Comparison of ENCODE assay signal across 8 cellular contexts in the genomic region with DNA sequence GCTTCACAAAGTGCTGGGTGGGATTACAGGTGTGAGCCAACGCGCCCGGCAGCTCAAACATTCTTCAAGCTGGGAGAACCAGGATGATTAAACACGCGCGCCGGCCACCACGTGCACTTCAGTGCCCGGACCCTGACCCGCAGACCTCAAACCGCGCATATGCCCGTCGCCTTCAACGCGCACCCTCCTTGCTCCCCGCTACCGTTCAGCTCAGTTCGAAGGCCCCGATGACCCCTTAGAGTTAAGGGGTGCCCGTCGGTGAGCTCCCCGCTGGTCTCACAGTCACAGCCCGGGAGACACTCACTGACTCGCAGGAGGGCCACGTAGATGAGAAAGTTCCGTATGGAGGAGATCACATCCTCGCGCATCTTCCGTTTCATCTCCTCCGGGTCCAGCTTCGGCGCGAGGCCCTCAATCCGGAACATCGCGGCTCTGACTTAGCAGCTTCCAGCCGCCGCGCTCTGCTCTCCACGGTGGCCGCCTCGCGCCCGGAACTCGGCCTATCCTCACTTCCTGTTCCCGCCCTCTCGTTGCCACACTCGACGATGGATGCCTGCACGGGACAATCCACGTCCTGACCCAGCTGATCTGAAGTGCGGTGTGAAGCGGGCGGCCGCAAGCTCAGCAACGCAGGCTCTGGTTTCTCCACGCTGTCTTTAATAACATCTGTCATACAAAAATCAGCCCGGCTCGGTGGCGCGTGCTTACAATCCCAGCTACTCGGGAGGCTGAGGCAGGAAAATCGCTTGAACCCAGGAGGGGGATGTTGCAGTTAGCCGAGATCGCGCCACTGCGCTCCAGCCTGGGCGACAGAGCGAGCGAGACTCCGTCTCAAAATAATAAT. TPM values are rescaled to one million over a fixed set of nuclear protein-coding genes. Genes with fewer than 3 reads are reported as not detected.
DNase-seq lines count a peak whose midpoint lies in the region; ATAC-seq and TF ChIP-seq lines count a peak whose summit lies in the region.

A gene (minus strand): TSS at position 490 of the 844 bp plus-strand sequence. CDS start 65 bp downstream, at position 425.

- peaks cover 13% of the 10 kb centered on the region for H3F3A ChIP-seq in SU-DHL-6 (ENCODE audit: insufficient read depth)

- no peaks in the 10 kb centered on the region for H3K27me3 ChIP-seq in SU-DHL-6 (ENCODE audit: low read length)
- no peaks in the 10 kb centered on the region for H3K27me3 ChIP-seq in ovary
- no peaks in the 10 kb centered on the region for H3K27me3 ChIP-seq in thyroid gland

- DNase-seq in GM12864 (ENCODE audit: low read depth) = peak; percentile 84
- DNase-seq in NCI-H128 (lab: John Stamatoyannopoulos, UW; ENCODE audit: unreplicated experiment) = peak; percentile 72
- peak; percentile 89 for DNase-seq in activated naive CD8-positive, alpha-beta T cell treated with anti-CD3 and anti-CD28 coated beads, Interleukin-2, amount 10 ng/mL, durations not matched to agents 7 days and 5 days
- DNase-seq in Right ventricle myocardium inferior (ENCODE audit: missing footprints) = peak; percentile 96
- peak; percentile 87 to 93 (median 90) for DNase-seq in ovary
- DNase-seq in thyroid gland = peak; percentile 92 to 95

- peak within 1 kb of the TSS; percentile 99 for H3K27ac Mint-ChIP-seq in activated naive CD8-positive, alpha-beta T cell treated with anti-CD3 and anti-CD28 coated beads, Interleukin-2, amount 10 ng/mL, durations not matched to agents 7 days and 5 days

- H2AFZ ChIP-seq in SU-DHL-6 (ENCODE audit: low read depth, low read length, severe bottlenecking) = peak within 1 kb of the TSS; percentile 61

- no peaks in the 10 kb centered on the region for H3K9me3 Mint-ChIP-seq in activated naive CD8-positive, alpha-beta T cell treated with anti-CD3 and anti-CD28 coated beads, Interleukin-2, amount 10 ng/mL, durations not matched to agents 7 days and 5 days

- H3K4me3 ChIP-seq in GM12864 (ENCODE audit: low read depth, low read length) (peak within 1 kb of the TSS; percentile 99), SU-DHL-6 (ENCODE audit: insufficient read depth, low read length, poor library complexity, severe bottlenecking) (peak within 1 kb of the TSS; percentile 94), ovary (peak within 1 kb of the TSS; percentile 71), thyroid gland (replicated peaks in 1 of 3) (peak within 1 kb of the TSS; percentile 11 to 88 (median 80))

- H3K4me3 Mint-ChIP-seq in activated naive CD8-positive, alpha-beta T cell treated with anti-CD3 and anti-CD28 coated beads, Interleukin-2, amount 10 ng/mL, durations not matched to agents 7 days and 5 days = peak within 1 kb of the TSS; percentile 98

- H3K9me3 ChIP-seq in SU-DHL-6 (ENCODE audit: insufficient read depth, low read length) = no peaks in the 10 kb centered on the region
- no peaks in the 10 kb centered on the region for H3K9me3 ChIP-seq in ovary
- no peaks in the 10 kb centered on the region for H3K9me3 ChIP-seq in thyroid gland

- TF ChIP-seq CTCF in GM12864 (IDR thresholded peaks at IDR 0.05; ENCODE audit: low read depth, low read length, missing control alignments) (no peak), SU-DHL-6 (IDR thresholded peaks at IDR 0.05; ENCODE audit: insufficient read depth, low read length, poor library complexity, severe bottlenecking) (no peak), ovary (IDR thresholded peaks at IDR 0.05) (no peak), thyroid gland (IDR thresholded peaks at IDR 0.05) (peak in 1 of 6 experiments; percentile 2)

- ATAC-seq in HG02759 (IDR thresholded peaks at IDR 0.05; ENCODE audit: unreplicated experiment) (peak; percentile 94), Right ventricle myocardium inferior (peak; percentile 99)
- peak; percentile 96 for ATAC-seq in activated naive CD8-positive, alpha-beta T cell treated with anti-CD3 and anti-CD28 coated beads, Interleukin-2, amount 10 ng/mL, durations not matched to agents 7 days and 5 days (ENCODE audit: low read depth)

- intact Hi-C loops in Right ventricle myocardium inferior (cut with DNase I) = loop anchor here (5.0 kb wide), 2 partner anchors 55 to 190 kb away; no protein-coding TSS in a partner anchor
- intact Hi-C loops in ovary (cut with DNase I) = no loop called here
- intact Hi-C loops in thyroid gland (cut with DNase I) = no loop called here

- peaks cover 30% of the 10 kb centered on the region for H3K4me1 Mint-ChIP-seq in activated naive CD8-positive, alpha-beta T cell treated with anti-CD3 and anti-CD28 coated beads, Interleukin-2, amount 10 ng/mL, durations not matched to agents 7 days and 5 days

- WGBS in ovary, 3 donors = 0% methylated on average over 70 to 72 of the region's 72 CpGs
- 0% methylated on average over 28 to 52 of the region's 72 CpGs for WGBS in thyroid gland, 2 donors

- H3K9me2 ChIP-seq in SU-DHL-6 (replicated peaks; ENCODE audit: insufficient read depth, low read length) = no peaks in the 10 kb centered on the region

- H3K36me3 Mint-ChIP-seq in activated naive CD8-positive, alpha-beta T cell treated with anti-CD3 and anti-CD28 coated beads, Interleukin-2, amount 10 ng/mL, durations not matched to agents 7 days and 5 days = peaks cover 7% of the 10 kb centered on the region

- POLR2A ChIA-PET in activated naive CD8-positive, alpha-beta T cell treated with anti-CD3 and anti-CD28 coated beads, Interleukin-2, amount 10 ng/mL, durations not matched to agents 7 days and 5 days (lab: Charles Lee) = interaction anchor here (0.6 to 3.4 kb wide), 12 partner anchors 9 to 941 kb away, joined by 3 to 27 read pairs (median 6); a partner anchor contains a TSS

- TF ChIP-seq EP300 in ovary (IDR thresholded peaks at IDR 0.05) = no peak

- H3K9ac ChIP-seq in SU-DHL-6 (ENCODE audit: low read length) = peak within 1 kb of the TSS; percentile 98

- peak; percentile 64 for TF ChIP-seq POLR2A in ovary (IDR thresholded peaks at IDR 0.05)
- TF ChIP-seq POLR2A in thyroid gland (IDR thresholded peaks at IDR 0.05) = peak in 1 of 2 donors; percentile 79

- peaks cover 23% of the 10 kb centered on the region; the same call in 1 of the 2 replicates for H4K20me1 ChIP-seq in SU-DHL-6 (ENCODE audit: low read depth, low read length)

- H3K4me2 ChIP-seq in SU-DHL-6 (ENCODE audit: low read depth, low read length, poor library complexity, severe bottlenecking) = peak within 1 kb of the TSS; percentile 78

- peaks cover 17% of the 10 kb centered on the region for H3K27me3 Mint-ChIP-seq in activated naive CD8-positive, alpha-beta T cell treated with anti-CD3 and anti-CD28 coated beads, Interleukin-2, amount 10 ng/mL, durations not matched to agents 7 days and 5 days

- H3K36me3 ChIP-seq in SU-DHL-6 (ENCODE audit: low read length) = peaks cover 20% of the 10 kb centered on the region; the same call in 1 of the 2 replicates
- no peaks in the 10 kb centered on the region for H3K36me3 ChIP-seq in ovary
- H3K36me3 ChIP-seq in thyroid gland = peaks cover 0 to 7% of the 10 kb centered on the region in 2 donors

- H3K27ac ChIP-seq in SU-DHL-6 (ENCODE audit: low read depth, low read length) (peak within 1 kb of the TSS; percentile 75), ovary (peak within 1 kb of the TSS in 1 of 2 donors; percentile 58), thyroid gland (peak within 1 kb of the TSS; percentile 73 to 83 (median 81))

- H3K4me1 ChIP-seq in ovary (ENCODE audit: insufficient read depth) = peaks cover 5% of the 10 kb centered on the region
- H3K4me1 ChIP-seq in thyroid gland = peaks cover 9 to 17% of the 10 kb centered on the region in 2 donors

- peaks cover 50% of the 10 kb centered on the region for H3K79me2 ChIP-seq in SU-DHL-6 (ENCODE audit: insufficient read depth, low read length)

RNA-seq across cellular contexts. Expression of the gene that starts here (rescaled TPM):
- 10 to 100 TPM; 68.2 to 74.1 TPM for total RNA-seq in activated naive CD8-positive, alpha-beta T cell treated with anti-CD3 and anti-CD28 coated beads, Interleukin-2, amount 10 ng/mL, durations not matched to agents 7 days and 5 days
- total RNA-seq in Right ventricle myocardium inferior (62.3 TPM), ovary (100 to 1,000 TPM in 1 of 7 donors, 10 to 100 TPM in 6; 47.5 to 106 (median 58.2) TPM), thyroid gland (100 to 1,000 TPM in 2 of 4 donors, 10 to 100 TPM in 2; 56.7 to 110 (median 85.0) TPM)
- 10 to 100 TPM; 81.1 to 85.7 TPM for polyA plus RNA-seq in ovary
